Comparison of ENCODE assay signal across 8 cellular contexts in genomic region chr12:49741882-49742620, GRCh38. TPM values are rescaled to one million over a fixed set of nuclear protein-coding genes. Genes with fewer than 3 reads are reported as not detected.
A peak's percentile ranks its signal among the peaks of the same experiment; 100 is the strongest.
DNase-seq lines count a peak whose midpoint lies in the region; ATAC-seq, FAIRE-seq and TF ChIP-seq lines count a peak whose summit lies in the region.

No MANE protein-coding gene starts in this region.

- 0 to 1% methylated on average over 35 of the region's 35 CpGs for WGBS in aorta, 2 donors

- no peaks in the 10 kb centered on the region for H3K36me3 ChIP-seq in aorta (ENCODE audit: control insufficient read depth in 1 of 2, insufficient read depth in 2 of 2, low read length in 1 of 2)

- H3K27ac ChIP-seq in aorta (ENCODE audit: low read depth in 1 of 2, low read length in 2 of 2): peak overlapping the region; percentile 76 to 88

- no peak for TF ChIP-seq CTCF in LNCaP clone FGC (IDR thresholded peaks at IDR 0.05; ENCODE audit: control insufficient read depth, extremely low read depth, insufficient read depth)

- H3K9me3 ChIP-seq in aorta (ENCODE audit: control insufficient read depth, low read length): no peaks in the 10 kb centered on the region

- TF ChIP-seq POLR2A in H54 (IDR thresholded peaks at IDR 0.05; ENCODE audit: low read depth, low read length): 0 out of 2 replicates have a peak, but pooled peaks have one; percentile 7

- H3K4me1 ChIP-seq in aorta (ENCODE audit: control insufficient read depth in 1 of 2, insufficient read depth in 2 of 2, low read length in 2 of 2): peaks cover 3 to 4% of the 10 kb centered on the region in 2 donors

- intact Hi-C loops in left ventricle myocardium superior (cut with micrococcal nuclease): no loop called here
- intact Hi-C loops in aorta (cut with DNase I): no loop called here

- H3K4me3 ChIP-seq in LNCaP clone FGC (ENCODE audit: low read depth, low read length) (peak overlapping the region; percentile 89), aorta (ENCODE audit: low read length in 2 of 2) (peak overlapping the region; percentile 55 to 61)

- DNase-seq in GDM1 (lab: John Stamatoyannopoulos, UW) (peak; percentile 68), H54 (ENCODE audit: insufficient read length, low spot score) (peak; percentile 57), LNCaP clone FGC (ENCODE audit: low read depth) (peak; percentile 71), T-helper 1 cell (peak; percentile 79 to 94 (median 87)), amniotic epithelial cell (ENCODE audit: low read depth) (peak; percentile 61), left ventricle myocardium superior (peak; percentile 91), renal cortical epithelial cell (ENCODE audit: low read depth) (peak; percentile 79), aorta (peak; percentile 93 to 96)

- H3K27me3 ChIP-seq in aorta (ENCODE audit: control insufficient read depth in 1 of 2, insufficient read depth in 2 of 2, low read length in 1 of 2): no peaks in the 10 kb centered on the region

- no peak for FAIRE-seq in H54 (lab: Jason Lieb, UNC)

- ATAC-seq in left ventricle myocardium superior (peak; percentile 81), aorta (ENCODE audit: low FRiP score) (peak; percentile 89)

RNA-seq across cellular contexts. Expression of gene TMBIM6, which starts 0.7 kb away (rescaled TPM):
- total RNA-seq in left ventricle myocardium superior: 255 TPM
- 496 and 679 TPM in 2 replicates for total RNA-seq in renal cortical epithelial cell
- total RNA-seq in aorta: 100 to 1,000 TPM; 290 to 325 TPM
- polyA plus RNA-seq in aorta: 100 to 1,000 TPM; 114 to 163 TPM

RNA-seq across cellular contexts. Expression of gene FMNL3, which starts 34.8 kb away (rescaled TPM):
- total RNA-seq in left ventricle myocardium superior (11.3 TPM), renal cortical epithelial cell (25.7 and 34.2 TPM in 2 replicates), aorta (10 to 100 TPM; 31.4 to 53.9 TPM)
- polyA plus RNA-seq in aorta: 10 to 100 TPM in 1 of 2 donors, 1 to 10 TPM in 1; 6.5 to 10.4 TPM

Comparison
In these comparisons a context has a peak if more than half of its experiments do, and no peak if none do; other contexts are left out.
1. Peak in every context shown above with its lines: DNase-seq, ATAC-seq, H3K4me3 ChIP-seq and H3K27ac ChIP-seq.